Comparison of ENCODE assay signal across 24 cellular contexts in genomic region chr2:7867858-7868257, GRCh38.
DNase-seq lines count a peak whose midpoint lies in the region; FAIRE-seq and TF ChIP-seq lines count a peak whose summit lies in the region.
"Had no signal": no experiment of that assay in that cellular context is flagged by ENCODE, and none has a peak within 500 bp of the region (broad histone marks: within the 10 kb centered on the region; RNA-seq: fewer than 3 reads in every experiment).

No MANE protein-coding gene starts in this region.

- H3K4me1 ChIP-seq in CD4-positive, alpha-beta memory T cell (ENCODE audit: insufficient read depth, low read length): peaks cover 11% of the 10 kb centered on the region
- H3K4me1 ChIP-seq in OCI-LY3 (ENCODE audit: low read length): peaks cover 19% of the 10 kb centered on the region
- no peaks in the 10 kb centered on the region for H3K4me1 ChIP-seq in esophagus muscularis mucosa
- H3K4me1 ChIP-seq: breast epithelium had no signal

- WGBS in esophagus muscularis mucosa: 89% methylated on average over 2 of the region's 2 CpGs

- POLR2A ChIA-PET in CD4-positive, alpha-beta memory T cell (lab: Charles Lee; ENCODE audit: partially characterized antibody): interaction anchor here (1.1 kb wide), 1 partner anchor 142 kb away, joined by 3 read pairs; no protein-coding TSS in a partner anchor

- H2AFZ ChIP-seq in OCI-LY3 (ENCODE audit: low read depth, low read length): no peak overlapping the region
- H2AFZ ChIP-seq: PC-9 had no signal

- peaks cover 0 to 2% (median 0%) of the 10 kb centered on the region in 4 donors for H3K4me1 Mint-ChIP-seq in CD4-positive, alpha-beta memory T cell
- H3K4me1 Mint-ChIP-seq: activated CD4-positive, alpha-beta memory T cell treated with anti-CD3 and anti-CD28 coated beads, Interleukin-2, amount 10 ng/mL, durations not matched to agents 7 days and 5 days; mesothelial cell of epicardium; neural crest cell had no signal

- no peaks in the 10 kb centered on the region for H3K36me3 Mint-ChIP-seq in CD4-positive, alpha-beta memory T cell
- H3K36me3 Mint-ChIP-seq: mesothelial cell of epicardium had no signal

- peak overlapping the region; percentile 24 for H3K4me2 ChIP-seq in OCI-LY3 (ENCODE audit: low read length)
- H3K4me2 ChIP-seq: PC-9, SK-N-SH had no signal

- H3K36me3 ChIP-seq in CD4-positive, alpha-beta memory T cell (ENCODE audit: insufficient read depth, low read length): no peaks in the 10 kb centered on the region
- H3K36me3 ChIP-seq in OCI-LY3 (replicated peaks; ENCODE audit: low read depth, low read length): no peaks in the 10 kb centered on the region
- no peaks in the 10 kb centered on the region for H3K36me3 ChIP-seq in esophagus muscularis mucosa
- H3K36me3 ChIP-seq: breast epithelium had no signal

- TF ChIP-seq CTCF in OCI-LY3 (IDR thresholded peaks at IDR 0.05; ENCODE audit: low read depth, low read length): no peak
- TF ChIP-seq CTCF in esophagus muscularis mucosa (IDR thresholded peaks at IDR 0.05): no peak

- H3K9ac ChIP-seq in OCI-LY3 (ENCODE audit: low read length): no peak overlapping the region
- H3K9ac ChIP-seq: SK-N-SH had no signal

- no peak for FAIRE-seq in GM12891 (lab: Jason Lieb, UNC)
- FAIRE-seq: D721Med, HepG2 had no signal

- H3K9me3 ChIP-seq in CD4-positive, alpha-beta memory T cell (ENCODE audit: control insufficient read depth in 1 of 2, low read length in 2 of 2): no peaks in the 10 kb centered on the region
- H3K9me3 ChIP-seq in OCI-LY3 (ENCODE audit: insufficient read depth, low read length) (no peaks in the 10 kb centered on the region), esophagus muscularis mucosa (no peaks in the 10 kb centered on the region)
- H3K9me3 ChIP-seq: breast epithelium, SK-N-SH had no signal

- no peak overlapping the region for H3K4me3 Mint-ChIP-seq in CD4-positive, alpha-beta memory T cell
- H3K4me3 Mint-ChIP-seq: activated CD4-positive, alpha-beta memory T cell treated with anti-CD3 and anti-CD28 coated beads, Interleukin-2, amount 10 ng/mL, durations not matched to agents 7 days and 5 days; dendritic cell treated with granulocyte-macrophage colony-stimulating factor and Interleukin-4, amounts not matched to agents 40 ng/mL and 50 ng/mL, for 4 days; mesothelial cell of epicardium; neural crest cell had no signal

- no peak for TF ChIP-seq EP300 in esophagus muscularis mucosa (IDR thresholded peaks at IDR 0.05)

- peak in 3 of 5 donors; percentile 3 to 17 (median 7) for DNase-seq in CD4-positive, alpha-beta memory T cell
- DNase-seq in KG1 (lab: John Stamatoyannopoulos, UW): peak; percentile 23
- peak; percentile 31 for DNase-seq in esophagus muscularis mucosa (ENCODE audit: extremely low spot score)
- no peak for DNase-seq in NCI-H187 (lab: John Stamatoyannopoulos, UW)
- no peak for DNase-seq in islet precursor cell
- DNase-seq in SK-N-DZ (ENCODE audit: low spot score): no peak
- DNase-seq in GM12891 (ENCODE audit: insufficient read length, low spot score): no peak
- DNase-seq: activated CD4-positive, alpha-beta memory T cell treated with anti-CD3 and anti-CD28 coated beads, Interleukin-2, amount 10 ng/mL, durations not matched to agents 7 days and 5 days; activated T-cell treated with anti-CD3 and anti-CD28 coated beads, Interleukin-2, amount 50 U/mL, for 48 hours; foreskin melanocyte; GDM1; NCI-H1092; NCI-H2081 treated with DMSO at 0.1 percent for 48 hours; NCI-H526; PC-9; SK-N-SH had no signal

- peaks cover 0 to 1% of the 10 kb centered on the region in 2 donors for H3K27me3 Mint-ChIP-seq in CD4-positive, alpha-beta memory T cell
- H3K27me3 Mint-ChIP-seq: dendritic cell treated with granulocyte-macrophage colony-stimulating factor and Interleukin-4, amounts not matched to agents 40 ng/mL and 50 ng/mL, for 4 days had no signal

- intact Hi-C loops in CD4-positive, alpha-beta memory T cell (cut with micrococcal nuclease): no loop called here
- intact Hi-C loops in esophagus muscularis mucosa (cut with DNase I): no loop called here

- H3K9me3 Mint-ChIP-seq in CD4-positive, alpha-beta memory T cell: peaks cover 0 to 1% (median 0%) of the 10 kb centered on the region in 8 donors
- H3K9me3 Mint-ChIP-seq: dendritic cell treated with granulocyte-macrophage colony-stimulating factor and Interleukin-4, amounts not matched to agents 40 ng/mL and 50 ng/mL, for 4 days; mesothelial cell of epicardium; neural crest cell had no signal

- H3K27ac Mint-ChIP-seq in CD4-positive, alpha-beta memory T cell: no peak overlapping the region
- H3K27ac Mint-ChIP-seq: activated CD4-positive, alpha-beta memory T cell treated with anti-CD3 and anti-CD28 coated beads, Interleukin-2, amount 10 ng/mL, durations not matched to agents 7 days and 5 days; dendritic cell treated with granulocyte-macrophage colony-stimulating factor and Interleukin-4, amounts not matched to agents 40 ng/mL and 50 ng/mL, for 4 days; mesothelial cell of epicardium had no signal

- CTCF ChIA-PET in CD4-positive, alpha-beta memory T cell (lab: Charles Lee; ENCODE audit: partially characterized antibody): no interaction called here

- H3K27ac ChIP-seq in CD4-positive, alpha-beta memory T cell (ENCODE audit: low read depth, low read length): no peak overlapping the region
- no peak overlapping the region for H3K27ac ChIP-seq in OCI-LY3 (ENCODE audit: low read length)
- H3K27ac ChIP-seq in esophagus muscularis mucosa (replicated peaks in 1 of 4): no peak overlapping the region
- H3K27ac ChIP-seq: breast epithelium, epithelial cell of prostate, PC-9 had no signal

- no peak for TF ChIP-seq POLR2A in esophagus muscularis mucosa (IDR thresholded peaks at IDR 0.05; ENCODE audit: low read depth)
- no peak for TF ChIP-seq POLR2A in GM12891 (IDR thresholded peaks at IDR 0.05; ENCODE audit: low read depth, low read length)

- H3K4me3 ChIP-seq in CD4-positive, alpha-beta memory T cell (ENCODE audit: low read length in 2 of 2): no peak overlapping the region
- H3K4me3 ChIP-seq in OCI-LY3 (ENCODE audit: low read length): no peak overlapping the region
- H3K4me3 ChIP-seq in esophagus muscularis mucosa: no peak overlapping the region
- H3K4me3 ChIP-seq: breast epithelium, PC-9 had no signal

- H3K79me2 ChIP-seq in OCI-LY3 (ENCODE audit: low read length): no peaks in the 10 kb centered on the region

- H4K20me1 ChIP-seq in OCI-LY3 (ENCODE audit: insufficient read depth, low read length): no peaks in the 10 kb centered on the region

- H3K27me3 ChIP-seq in CD4-positive, alpha-beta memory T cell (ENCODE audit: insufficient read depth, low read length): no peaks in the 10 kb centered on the region
- no peaks in the 10 kb centered on the region for H3K27me3 ChIP-seq in OCI-LY3 (ENCODE audit: low read depth, low read length)
- no peaks in the 10 kb centered on the region for H3K27me3 ChIP-seq in esophagus muscularis mucosa
- H3K27me3 ChIP-seq: breast epithelium had no signal

TF ChIP-seq in GM12891, 5 proteins besides CTCF, POLR2A, EP300 and RAD21:
- TF ChIP-seq TAF1 (IDR thresholded peaks at IDR 0.05; ENCODE audit: low read depth, low read length) (no peak), PAX5 (IDR thresholded peaks at IDR 0.05; ENCODE audit: insufficient read depth, low read length, severe bottlenecking) (no peak), POLR2AphosphoS5 (IDR thresholded peaks at IDR 0.05; ENCODE audit: low read depth, low read length) (no peak), SPI1 (IDR thresholded peaks at IDR 0.05; ENCODE audit: low read depth, low read length) (no peak), POU2F2 (IDR thresholded peaks at IDR 0.05; ENCODE audit: low read depth, low read length) (no peak)
TF ChIP-seq in GM12891: peak in this region for 0.

Comparison
In these comparisons a context has a peak if more than half of its experiments do, and no peak if none do; other contexts are left out.
1. DNase-seq: peak in CD4-positive, alpha-beta memory T cell (3 of 5), KG1 (single experiment) and esophagus muscularis mucosa (single experiment); none in NCI-H187 (0 of 2), islet precursor cell (single experiment), SK-N-DZ (single experiment) and GM12891 (single experiment).